Comparison of ENCODE assay signal across 1 cellular context in the genomic region with DNA sequence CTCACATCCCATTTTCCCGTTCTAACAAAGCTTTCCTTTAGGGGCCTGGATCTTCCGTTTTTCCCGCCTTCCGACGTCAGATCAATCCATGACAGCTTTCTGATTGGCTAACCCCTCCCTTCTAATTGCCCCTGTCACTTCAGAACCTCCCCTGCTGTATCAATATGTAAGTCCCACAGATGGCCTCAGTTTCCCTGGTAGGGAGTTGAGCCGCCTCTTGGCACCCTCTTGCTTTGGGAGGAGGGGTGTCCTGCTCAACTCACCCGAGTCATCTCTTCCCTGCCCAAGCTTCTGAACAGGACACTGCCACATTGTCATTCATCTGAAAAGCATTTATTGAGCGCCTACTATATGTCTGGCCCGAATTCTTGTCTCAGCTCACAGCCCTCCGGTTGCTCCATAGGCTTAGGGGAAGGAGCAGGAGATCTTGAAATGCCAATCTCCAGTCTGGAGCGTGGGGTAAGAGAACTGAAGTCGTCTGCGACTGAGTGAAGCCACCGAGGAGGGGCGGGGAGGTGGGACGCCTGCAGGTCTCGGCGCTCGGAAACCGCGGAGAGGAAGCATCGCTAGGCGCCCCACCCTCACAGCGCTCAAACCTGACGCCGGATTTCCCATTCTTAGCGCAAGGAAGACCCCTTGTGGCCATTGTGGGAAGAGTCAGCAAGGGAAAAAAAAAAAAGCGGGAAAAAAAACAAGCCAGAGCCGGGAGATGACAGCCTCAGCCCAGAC.
TF ChIP-seq lines count a peak whose summit lies in the region.

No MANE protein-coding gene starts in this region.

TF ChIP-seq in HEK293, 187 proteins besides CTCF, POLR2A, EP300 and RAD21 (continued from another document and continues in another):
- peak; percentile 59; the same call in 1 of the 2 replicates for TF ChIP-seq ZBTB8A (tag by site-specific recombination; IDR thresholded peaks at IDR 0.05)
- peak; percentile 48 for TF ChIP-seq SP2 (tag by site-specific recombination; IDR thresholded peaks at IDR 0.05)
- TF ChIP-seq, protein P1, sequence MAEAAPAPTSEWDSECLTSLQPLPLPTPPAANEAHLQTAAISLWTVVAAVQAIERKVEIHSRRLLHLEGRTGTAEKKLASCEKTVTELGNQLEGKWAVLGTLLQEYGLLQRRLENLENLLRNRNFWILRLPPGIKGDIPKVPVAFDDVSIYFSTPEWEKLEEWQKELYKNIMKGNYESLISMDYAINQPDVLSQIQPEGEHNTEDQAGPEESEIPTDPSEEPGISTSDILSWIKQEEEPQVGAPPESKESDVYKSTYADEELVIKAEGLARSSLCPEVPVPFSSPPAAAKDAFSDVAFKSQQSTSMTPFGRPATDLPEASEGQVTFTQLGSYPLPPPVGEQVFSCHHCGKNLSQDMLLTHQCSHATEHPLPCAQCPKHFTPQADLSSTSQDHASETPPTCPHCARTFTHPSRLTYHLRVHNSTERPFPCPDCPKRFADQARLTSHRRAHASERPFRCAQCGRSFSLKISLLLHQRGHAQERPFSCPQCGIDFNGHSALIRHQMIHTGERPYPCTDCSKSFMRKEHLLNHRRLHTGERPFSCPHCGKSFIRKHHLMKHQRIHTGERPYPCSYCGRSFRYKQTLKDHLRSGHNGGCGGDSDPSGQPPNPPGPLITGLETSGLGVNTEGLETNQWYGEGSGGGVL (tag by site-specific recombination; IDR thresholded peaks at IDR 0.05), result no peak
- no peak for TF ChIP-seq TRIM28 (IDR thresholded peaks at IDR 0.05; ENCODE audit: borderline replicate concordance, low read length)
- TF ChIP-seq, protein P2, sequence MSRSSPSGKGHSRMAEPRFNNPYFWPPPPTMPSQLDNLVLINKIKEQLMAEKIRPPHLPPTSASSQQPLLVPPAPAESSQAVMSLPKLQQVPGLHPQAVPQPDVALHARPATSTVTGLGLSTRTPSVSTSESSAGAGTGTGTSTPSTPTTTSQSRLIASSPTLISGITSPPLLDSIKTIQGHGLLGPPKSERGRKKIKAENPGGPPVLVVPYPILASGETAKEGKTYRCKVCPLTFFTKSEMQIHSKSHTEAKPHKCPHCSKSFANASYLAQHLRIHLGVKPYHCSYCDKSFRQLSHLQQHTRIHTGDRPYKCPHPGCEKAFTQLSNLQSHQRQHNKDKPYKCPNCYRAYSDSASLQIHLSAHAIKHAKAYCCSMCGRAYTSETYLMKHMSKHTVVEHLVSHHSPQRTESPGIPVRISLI (tag by site-specific recombination; IDR thresholded peaks at IDR 0.05), result peak; percentile 98
- TF ChIP-seq ZNF701 (tag by site-specific recombination; IDR thresholded peaks at IDR 0.05), result no peak
- TF ChIP-seq GFI1B (tag by site-specific recombination; IDR thresholded peaks at IDR 0.05), result no peak
- TF ChIP-seq ZNF777 (tag by site-specific recombination; IDR thresholded peaks at IDR 0.05; ENCODE audit: borderline replicate concordance), result no peak
- peak; percentile 40 for TF ChIP-seq ZXDB (tag by site-specific recombination; IDR thresholded peaks at IDR 0.05)
- TF ChIP-seq HOXA7 (CRISPR knock-in tag; IDR thresholded peaks at IDR 0.05; ENCODE audit: borderline replicate concordance), result no peak
- TF ChIP-seq ZBTB17 (tag by site-specific recombination; IDR thresholded peaks at IDR 0.05), result peak; percentile 98
- no peak for TF ChIP-seq ZNF626 (tag by site-specific recombination; IDR thresholded peaks at IDR 0.05)
- no peak for TF ChIP-seq ZBTB1 (tag by site-specific recombination; IDR thresholded peaks at IDR 0.05)
- no peak for TF ChIP-seq ZNF530 (tag by site-specific recombination; IDR thresholded peaks at IDR 0.05; ENCODE audit: low read depth)
- TF ChIP-seq ZNF501 (tag by site-specific recombination; IDR thresholded peaks at IDR 0.05), result no peak
- no peak for TF ChIP-seq ZNF837 (tag by site-specific recombination; IDR thresholded peaks at IDR 0.05)
- TF ChIP-seq, protein P3, sequence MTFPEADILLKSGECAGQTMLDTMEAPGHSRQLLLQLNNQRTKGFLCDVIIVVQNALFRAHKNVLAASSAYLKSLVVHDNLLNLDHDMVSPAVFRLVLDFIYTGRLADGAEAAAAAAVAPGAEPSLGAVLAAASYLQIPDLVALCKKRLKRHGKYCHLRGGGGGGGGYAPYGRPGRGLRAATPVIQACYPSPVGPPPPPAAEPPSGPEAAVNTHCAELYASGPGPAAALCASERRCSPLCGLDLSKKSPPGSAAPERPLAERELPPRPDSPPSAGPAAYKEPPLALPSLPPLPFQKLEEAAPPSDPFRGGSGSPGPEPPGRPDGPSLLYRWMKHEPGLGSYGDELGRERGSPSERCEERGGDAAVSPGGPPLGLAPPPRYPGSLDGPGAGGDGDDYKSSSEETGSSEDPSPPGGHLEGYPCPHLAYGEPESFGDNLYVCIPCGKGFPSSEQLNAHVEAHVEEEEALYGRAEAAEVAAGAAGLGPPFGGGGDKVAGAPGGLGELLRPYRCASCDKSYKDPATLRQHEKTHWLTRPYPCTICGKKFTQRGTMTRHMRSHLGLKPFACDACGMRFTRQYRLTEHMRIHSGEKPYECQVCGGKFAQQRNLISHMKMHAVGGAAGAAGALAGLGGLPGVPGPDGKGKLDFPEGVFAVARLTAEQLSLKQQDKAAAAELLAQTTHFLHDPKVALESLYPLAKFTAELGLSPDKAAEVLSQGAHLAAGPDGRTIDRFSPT (tag by site-specific recombination; IDR thresholded peaks at IDR 0.05), result no peak
- no peak for TF ChIP-seq ZNF23 (tag by site-specific recombination; IDR thresholded peaks at IDR 0.05; ENCODE audit: borderline replicate concordance)
- TF ChIP-seq IKZF3 (tag by site-specific recombination; IDR thresholded peaks at IDR 0.05), result no peak; the same call in 1 of the 2 replicates
- TF ChIP-seq, protein P4, sequence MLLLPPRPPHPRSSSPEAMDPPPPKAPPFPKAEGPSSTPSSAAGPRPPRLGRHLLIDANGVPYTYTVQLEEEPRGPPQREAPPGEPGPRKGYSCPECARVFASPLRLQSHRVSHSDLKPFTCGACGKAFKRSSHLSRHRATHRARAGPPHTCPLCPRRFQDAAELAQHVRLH (tag by site-specific recombination; IDR thresholded peaks at IDR 0.05), result no peak; the same call in 1 of the 2 replicates
- TF ChIP-seq, protein P5, sequence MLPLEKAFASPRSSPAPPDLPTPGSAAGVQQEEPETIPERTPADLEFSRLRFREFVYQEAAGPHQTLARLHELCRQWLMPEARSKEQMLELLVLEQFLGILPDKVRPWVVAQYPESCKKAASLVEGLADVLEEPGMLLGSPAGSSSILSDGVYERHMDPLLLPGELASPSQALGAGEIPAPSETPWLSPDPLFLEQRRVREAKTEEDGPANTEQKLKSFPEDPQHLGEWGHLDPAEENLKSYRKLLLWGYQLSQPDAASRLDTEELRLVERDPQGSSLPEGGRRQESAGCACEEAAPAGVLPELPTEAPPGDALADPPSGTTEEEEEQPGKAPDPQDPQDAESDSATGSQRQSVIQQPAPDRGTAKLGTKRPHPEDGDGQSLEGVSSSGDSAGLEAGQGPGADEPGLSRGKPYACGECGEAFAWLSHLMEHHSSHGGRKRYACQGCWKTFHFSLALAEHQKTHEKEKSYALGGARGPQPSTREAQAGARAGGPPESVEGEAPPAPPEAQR (tag by site-specific recombination; IDR thresholded peaks at IDR 0.05), result no peak
- no peak for TF ChIP-seq ZNF19 (tag by site-specific recombination; IDR thresholded peaks at IDR 0.05; ENCODE audit: low read depth)
- TF ChIP-seq, protein P6, sequence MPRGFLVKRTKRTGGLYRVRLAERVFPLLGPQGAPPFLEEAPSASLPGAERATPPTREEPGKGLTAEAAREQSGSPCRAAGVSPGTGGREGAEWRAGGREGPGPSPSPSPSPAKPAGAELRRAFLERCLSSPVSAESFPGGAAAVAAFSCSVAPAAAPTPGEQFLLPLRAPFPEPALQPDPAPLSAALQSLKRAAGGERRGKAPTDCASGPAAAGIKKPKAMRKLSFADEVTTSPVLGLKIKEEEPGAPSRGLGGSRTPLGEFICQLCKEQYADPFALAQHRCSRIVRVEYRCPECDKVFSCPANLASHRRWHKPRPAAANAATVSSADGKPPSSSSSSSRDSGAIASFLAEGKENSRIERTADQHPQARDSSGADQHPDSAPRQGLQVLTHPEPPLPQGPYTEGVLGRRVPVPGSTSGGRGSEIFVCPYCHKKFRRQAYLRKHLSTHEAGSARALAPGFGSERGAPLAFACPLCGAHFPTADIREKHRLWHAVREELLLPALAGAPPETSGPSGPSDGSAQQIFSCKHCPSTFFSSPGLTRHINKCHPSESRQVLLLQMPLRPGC (tag by site-specific recombination; IDR thresholded peaks at IDR 0.05), result no peak
- TF ChIP-seq BCL11A (tag by site-specific recombination; IDR thresholded peaks at IDR 0.05; ENCODE audit: low read depth), result no peak
- no peak for TF ChIP-seq ZNF433 (tag by site-specific recombination; IDR thresholded peaks at IDR 0.05; ENCODE audit: low read depth)
- no peak for TF ChIP-seq SCRT2 (tag by site-specific recombination; IDR thresholded peaks at IDR 0.05)
- TF ChIP-seq ZNF548 (tag by site-specific recombination; IDR thresholded peaks at IDR 0.05), result no peak
- peak; percentile 100 for TF ChIP-seq ZNF654 (tag by site-specific recombination; IDR thresholded peaks at IDR 0.05; ENCODE audit: low read depth)
- peak; percentile 87 for TF ChIP-seq ZNF324 (tag by site-specific recombination; IDR thresholded peaks at IDR 0.05)
- TF ChIP-seq ZNF747 (tag by site-specific recombination; IDR thresholded peaks at IDR 0.05), result no peak
- TF ChIP-seq, protein P7, sequence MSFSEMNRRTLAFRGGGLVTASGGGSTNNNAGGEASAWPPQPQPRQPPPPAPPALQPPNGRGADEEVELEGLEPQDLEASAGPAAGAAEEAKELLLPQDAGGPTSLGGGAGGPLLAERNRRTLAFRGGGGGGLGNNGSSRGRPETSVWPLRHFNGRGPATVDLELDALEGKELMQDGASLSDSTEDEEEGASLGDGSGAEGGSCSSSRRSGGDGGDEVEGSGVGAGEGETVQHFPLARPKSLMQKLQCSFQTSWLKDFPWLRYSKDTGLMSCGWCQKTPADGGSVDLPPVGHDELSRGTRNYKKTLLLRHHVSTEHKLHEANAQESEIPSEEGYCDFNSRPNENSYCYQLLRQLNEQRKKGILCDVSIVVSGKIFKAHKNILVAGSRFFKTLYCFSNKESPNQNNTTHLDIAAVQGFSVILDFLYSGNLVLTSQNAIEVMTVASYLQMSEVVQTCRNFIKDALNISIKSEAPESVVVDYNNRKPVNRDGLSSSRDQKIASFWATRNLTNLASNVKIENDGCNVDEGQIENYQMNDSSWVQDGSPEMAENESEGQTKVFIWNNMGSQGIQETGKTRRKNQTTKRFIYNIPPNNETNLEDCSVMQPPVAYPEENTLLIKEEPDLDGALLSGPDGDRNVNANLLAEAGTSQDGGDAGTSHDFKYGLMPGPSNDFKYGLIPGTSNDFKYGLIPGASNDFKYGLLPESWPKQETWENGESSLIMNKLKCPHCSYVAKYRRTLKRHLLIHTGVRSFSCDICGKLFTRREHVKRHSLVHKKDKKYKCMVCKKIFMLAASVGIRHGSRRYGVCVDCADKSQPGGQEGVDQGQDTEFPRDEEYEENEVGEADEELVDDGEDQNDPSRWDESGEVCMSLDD (tag by site-specific recombination; IDR thresholded peaks at IDR 0.05), result 0 out of 2 replicates have a peak, but pooled peaks have one; percentile 32
- no peak for TF ChIP-seq ZNF544 (tag by site-specific recombination; IDR thresholded peaks at IDR 0.05)
- TF ChIP-seq ZNF214 (tag by site-specific recombination; IDR thresholded peaks at IDR 0.05; ENCODE audit: borderline replicate concordance), result no peak
- TF ChIP-seq, protein P8, sequence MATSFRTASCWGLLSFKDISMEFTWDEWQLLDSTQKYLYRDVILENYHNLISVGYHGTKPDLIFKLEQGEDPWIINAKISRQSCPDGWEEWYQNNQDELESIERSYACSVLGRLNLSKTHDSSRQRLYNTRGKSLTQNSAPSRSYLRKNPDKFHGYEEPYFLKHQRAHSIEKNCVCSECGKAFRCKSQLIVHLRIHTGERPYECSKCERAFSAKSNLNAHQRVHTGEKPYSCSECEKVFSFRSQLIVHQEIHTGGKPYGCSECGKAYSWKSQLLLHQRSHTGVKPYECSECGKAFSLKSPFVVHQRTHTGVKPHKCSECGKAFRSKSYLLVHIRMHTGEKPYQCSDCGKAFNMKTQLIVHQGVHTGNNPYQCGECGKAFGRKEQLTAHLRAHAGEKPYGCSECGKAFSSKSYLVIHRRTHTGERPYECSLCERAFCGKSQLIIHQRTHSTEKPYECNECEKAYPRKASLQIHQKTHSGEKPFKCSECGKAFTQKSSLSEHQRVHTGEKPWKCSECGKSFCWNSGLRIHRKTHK (tag by site-specific recombination; IDR thresholded peaks at IDR 0.05), result no peak
- TF ChIP-seq ZNF707 (tag by site-specific recombination; IDR thresholded peaks at IDR 0.05), result no peak
- TF ChIP-seq ZNF529 (tag by site-specific recombination; IDR thresholded peaks at IDR 0.05; ENCODE audit: insufficient replicate concordance), result no peak
- TF ChIP-seq, protein P9, sequence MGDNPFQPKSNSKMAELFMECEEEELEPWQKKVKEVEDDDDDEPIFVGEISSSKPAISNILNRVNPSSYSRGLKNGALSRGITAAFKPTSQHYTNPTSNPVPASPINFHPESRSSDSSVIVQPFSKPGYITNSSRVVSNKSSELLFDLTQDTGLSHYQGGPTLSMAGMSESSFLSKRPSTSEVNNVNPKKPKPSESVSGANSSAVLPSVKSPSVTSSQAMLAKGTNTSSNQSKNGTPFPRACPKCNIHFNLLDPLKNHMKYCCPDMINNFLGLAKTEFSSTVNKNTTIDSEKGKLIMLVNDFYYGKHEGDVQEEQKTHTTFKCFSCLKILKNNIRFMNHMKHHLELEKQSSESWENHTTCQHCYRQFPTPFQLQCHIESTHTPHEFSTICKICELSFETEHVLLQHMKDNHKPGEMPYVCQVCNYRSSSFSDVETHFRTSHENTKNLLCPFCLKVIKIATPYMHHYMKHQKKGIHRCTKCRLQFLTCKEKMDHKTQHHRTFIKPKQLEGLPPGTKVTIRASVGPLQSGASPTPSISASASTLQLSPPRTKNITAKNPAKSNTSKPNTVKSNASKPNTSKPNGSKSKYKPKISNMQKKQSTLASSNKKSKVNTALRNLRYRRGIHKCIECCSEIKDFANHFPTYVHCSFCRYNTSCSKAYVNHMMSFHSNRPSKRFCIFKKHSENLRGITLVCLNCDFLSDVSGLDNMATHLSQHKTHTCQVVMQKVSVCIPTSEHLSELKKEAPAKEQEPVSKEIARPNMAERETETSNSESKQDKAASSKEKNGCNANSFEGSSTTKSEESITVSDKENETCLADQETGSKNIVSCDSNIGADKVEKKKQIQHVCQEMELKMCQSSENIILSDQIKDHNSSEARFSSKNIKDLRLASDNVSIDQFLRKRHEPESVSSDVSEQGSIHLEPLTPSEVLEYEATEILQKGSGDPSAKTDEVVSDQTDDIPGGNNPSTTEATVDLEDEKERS (tag by site-specific recombination; IDR thresholded peaks at IDR 0.05), result no peak
- no peak for TF ChIP-seq ZNF211 (tag by site-specific recombination; IDR thresholded peaks at IDR 0.05; ENCODE audit: low read depth)
- TF ChIP-seq ZNF239 (tag by site-specific recombination; IDR thresholded peaks at IDR 0.05), result no peak
- TF ChIP-seq ZNF366 (tag by site-specific recombination; conservative IDR thresholded peaks at IDR 0.05), result no peak
- no peak for TF ChIP-seq ZNF132 (tag by site-specific recombination; IDR thresholded peaks at IDR 0.05; ENCODE audit: borderline replicate concordance)
- TF ChIP-seq FEZF1 (tag by site-specific recombination; IDR thresholded peaks at IDR 0.05), result no peak
- no peak for TF ChIP-seq ZNF302 (tag by site-specific recombination; IDR thresholded peaks at IDR 0.05; ENCODE audit: low read depth)
- TF ChIP-seq ZNF175 (tag by site-specific recombination; IDR thresholded peaks at IDR 0.05), result no peak
- no peak for TF ChIP-seq ZNF202 (tag by site-specific recombination; IDR thresholded peaks at IDR 0.05; ENCODE audit: borderline replicate concordance)
